In the genomic region with DNA sequence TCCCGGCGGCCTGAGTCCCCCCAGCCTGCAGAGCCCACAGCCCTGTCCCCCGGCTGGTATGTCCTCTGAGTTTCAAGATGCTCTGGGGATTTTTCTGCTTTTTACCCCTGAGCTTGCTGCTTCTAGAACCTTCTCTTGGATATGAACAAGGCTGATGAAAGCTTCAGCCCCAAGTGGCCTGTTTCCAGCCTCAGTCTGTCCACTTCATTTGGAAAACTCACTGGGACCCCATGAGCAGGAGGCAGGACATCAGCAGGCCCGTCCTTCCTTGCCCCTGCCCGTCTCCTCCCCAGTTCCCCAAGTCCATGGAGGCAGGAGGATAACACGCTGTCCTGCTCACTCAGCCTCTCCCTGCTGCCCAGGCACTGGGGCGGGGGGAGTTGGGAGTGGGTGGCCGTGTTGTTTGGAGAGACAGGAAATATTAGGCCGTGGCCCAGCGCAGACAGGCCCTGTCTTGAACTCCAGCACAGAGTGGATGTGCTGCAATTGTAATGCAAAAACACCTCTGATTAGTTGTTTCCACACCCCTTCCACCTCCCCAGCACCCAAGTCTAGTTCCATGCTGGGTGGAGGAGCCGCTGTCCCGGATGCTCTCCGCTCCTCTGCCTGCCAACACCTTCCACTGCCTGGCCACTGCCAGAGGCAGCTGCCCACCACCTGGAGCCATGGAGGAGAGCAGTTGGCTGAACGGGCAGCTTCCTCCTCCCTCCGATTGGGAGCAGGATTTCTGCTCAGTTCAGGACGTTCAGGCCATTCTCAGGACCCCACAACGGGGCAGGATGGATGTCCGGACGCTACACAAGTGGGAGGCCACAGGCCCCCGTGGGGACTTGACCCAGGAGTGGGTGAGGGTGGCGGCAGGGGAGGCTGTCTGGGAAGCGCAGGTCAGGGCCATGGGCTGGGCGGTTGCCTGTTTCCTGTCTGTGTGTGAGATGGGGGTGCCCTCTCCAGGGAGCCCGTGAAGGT, we compare ENCODE assay signal across 8 cellular contexts.
A peak's percentile ranks its signal among the peaks of the same experiment; 100 is the strongest.
DNase-seq lines count a peak whose midpoint lies in the region; ATAC-seq, FAIRE-seq and TF ChIP-seq lines count a peak whose summit lies in the region.

No MANE protein-coding gene starts in this region.

- no peak overlapping the region for H3K56ac ChIP-seq in H1 (replicated peaks; ENCODE audit: insufficient read length, low read depth, low read length)

- no peak overlapping the region for H4K8ac ChIP-seq in H1 (ENCODE audit: extremely low read depth, insufficient read depth, low read length)

- FAIRE-seq in H1 (lab: Jason Lieb, UNC): no peak

- no peak overlapping the region for H2BK20ac ChIP-seq in H1 (ENCODE audit: low read length)

- TF ChIP-seq EP300 in H1 (IDR thresholded peaks at IDR 0.05; ENCODE audit: borderline replicate concordance in 1 of 2, low read depth in 2 of 2, low read length in 2 of 2): no peak

- no peak for TF ChIP-seq RAD21 in H1 (IDR thresholded peaks at IDR 0.05 in 1 of 2, conservative IDR thresholded peaks at IDR 0.05 in 1 of 2; ENCODE audit: low read depth in 2 of 2, low read length in 2 of 2)

- POLR2A ChIA-PET in H1 (lab: Charles Lee; ENCODE audit: partially characterized antibody): interaction anchor here (1.0 kb wide), 1 partner anchor 40 kb away, joined by 3 read pairs; no protein-coding TSS in a partner anchor

- H2BK15ac ChIP-seq in H1 (ENCODE audit: low read length): peak overlapping the region; percentile 9; the same call in 1 of the 2 replicates

- H3K27me3 ChIP-seq in H1 (replicated peaks in 1 of 4; ENCODE audit: control insufficient read depth in 3 of 4, extremely low read depth in 1 of 4, insufficient read depth in 3 of 4, low read length in 3 of 4): no peaks in the 10 kb centered on the region

- ATAC-seq in stimulated activated naive CD8-positive, alpha-beta T cell treated with anti-CD3 and anti-CD28 coated beads, Interleukin-15, amount 100 ng/mL, for 72 hours: peak; percentile 13
- no peak for ATAC-seq in stimulated activated naive CD8-positive, alpha-beta T cell treated with anti-CD3 and anti-CD28 coated beads, Interleukin-15, Interleukin-2, amounts not matched to agents 100 U/mL and 50 U/mL, for 24 hours
- ATAC-seq in mucosa of descending colon (no peak), HG03460 (IDR thresholded peaks at IDR 0.05; ENCODE audit: unreplicated experiment) (no peak)

- peaks cover 8% of the 10 kb centered on the region; the same call in 1 of the 2 replicates for H3K23me2 ChIP-seq in H1 (ENCODE audit: low read depth, low read length)

- no peaks in the 10 kb centered on the region for H3K36me3 ChIP-seq in H1 (ENCODE audit: control insufficient read depth in 2 of 4, insufficient read depth in 4 of 4, low read length in 3 of 4)
- H3K36me3 ChIP-seq in mucosa of descending colon (ENCODE audit: low read depth): no peaks in the 10 kb centered on the region

- H3K9me3 Mint-ChIP-seq in stimulated activated naive CD8-positive, alpha-beta T cell treated with anti-CD3 and anti-CD28 coated beads, Interleukin-15, amount 100 ng/mL, for 72 hours: no peaks in the 10 kb centered on the region

- peaks cover 0 to 3% of the 10 kb centered on the region in 2 experiments; a peak in 2 of 4 replicates for H3K9me3 ChIP-seq in H1 (ENCODE audit: insufficient read depth in 2 of 2, low read depth in 1 of 2, low read length in 1 of 2)
- no peaks in the 10 kb centered on the region for H3K9me3 ChIP-seq in mucosa of descending colon

- H3K4me3 Mint-ChIP-seq in stimulated activated naive CD8-positive, alpha-beta T cell treated with anti-CD3 and anti-CD28 coated beads, Interleukin-15, amount 100 ng/mL, for 72 hours: no peak overlapping the region

- H3K79me2 ChIP-seq in H1 (ENCODE audit: control insufficient read depth in 1 of 2, insufficient read depth in 2 of 2, low read length in 2 of 2): no peaks in the 10 kb centered on the region

- no peak overlapping the region for H4K5ac ChIP-seq in H1 (ENCODE audit: insufficient read length, low read depth, low read length)

- WGBS in H1 (ENCODE audit: extremely low coverage in 1 of 2, insufficient coverage in 1 of 2, insufficient read length in 1 of 2, insufficient replicate concordance in 2 of 2, low coverage in 1 of 2, low lambda C conversion rate in 2 of 2, missing lambda C conversion rate in 1 of 2), 2 experiments: 77% methylated on average over 21 of the region's 24 CpGs; no CpG with 5 or more reads in 1 of the 2 experiments

- intact Hi-C loops in mucosa of descending colon (cut with DNase I, micrococcal nuclease): no loop called here

- no peak for DNase-seq in stimulated activated naive CD8-positive, alpha-beta T cell treated with anti-CD3 and anti-CD28 coated beads, Interleukin-15, amount 100 ng/mL, for 72 hours
- no peak for DNase-seq in stimulated activated naive CD8-positive, alpha-beta T cell treated with anti-CD3 and anti-CD28 coated beads, Interleukin-15, Interleukin-2, amounts not matched to agents 100 U/mL and 50 U/mL, for 24 hours
- DNase-seq in H1 (ENCODE audit: low read depth in 1 of 2, low spot score in 2 of 2) (peak in 1 of 2 experiments; percentile 52), mucosa of descending colon (peak; percentile 6 to 50 (median 25)), superior temporal gyrus (ENCODE audit: extremely low spot score) (no peak), NCI-H774 (lab: John Stamatoyannopoulos, UW) (no peak), C1 segment of cervical spinal cord (lab: John Stamatoyannopoulos, UW) (no peak)

- TF ChIP-seq CTCF in H1 (IDR thresholded peaks at IDR 0.05; ENCODE audit: control extremely low read depth in 1 of 3, insufficient read depth in 1 of 3, low read depth in 1 of 3, low read length in 3 of 3) (no peak), mucosa of descending colon (IDR thresholded peaks at IDR 0.05) (no peak)

- no peak overlapping the region for H2BK120ac ChIP-seq in H1 (replicated peaks; ENCODE audit: low read depth, low read length)

- CTCF ChIA-PET in H1 (lab: Charles Lee; ENCODE audit: partially characterized antibody): interaction anchor here (0.6 to 10.8 kb wide), 18 partner anchors 17 to 219 kb away, joined by 3 to 182 read pairs (median 4); no protein-coding TSS in a partner anchor

- peak overlapping the region; percentile 85; the same call in 1 of the 2 replicates for H2BK12ac ChIP-seq in H1 (ENCODE audit: low read depth, low read length)

- H4K91ac ChIP-seq in H1 (replicated peaks; ENCODE audit: insufficient read length, low read length): peak overlapping the region; percentile 29

- peaks cover 0 to 38% (median 25%) of the 10 kb centered on the region in 4 experiments; a peak in 6 of 7 replicates for H3K4me1 ChIP-seq in H1 (replicated peaks in 1 of 4; ENCODE audit: control insufficient read depth in 3 of 4, insufficient read depth in 4 of 4, low read length in 3 of 4)
- peaks cover 10% of the 10 kb centered on the region for H3K4me1 ChIP-seq in mucosa of descending colon (ENCODE audit: low read depth)

- no peak overlapping the region for H3K27ac Mint-ChIP-seq in stimulated activated naive CD8-positive, alpha-beta T cell treated with anti-CD3 and anti-CD28 coated beads, Interleukin-15, amount 100 ng/mL, for 72 hours

- H3K9ac ChIP-seq in H1 (replicated peaks in 1 of 4; ENCODE audit: extremely low read depth in 1 of 4, low read depth in 3 of 4, low read length in 3 of 4): no peak overlapping the region

- no peak overlapping the region for H3K27ac ChIP-seq in H1 (ENCODE audit: low read depth, low read length)

- H2AK5ac ChIP-seq in H1 (ENCODE audit: low read depth, low read length): peak overlapping the region; percentile 20; the same call in 1 of the 2 replicates

- no peak overlapping the region for H3K4ac ChIP-seq in H1 (replicated peaks; ENCODE audit: insufficient read length, low read depth, low read length)

- H4K20me1 ChIP-seq in H1 (replicated peaks in 1 of 2; ENCODE audit: control insufficient read depth in 1 of 2, insufficient read depth in 2 of 2, low read length in 2 of 2): peaks cover 2 to 17% of the 10 kb centered on the region in 2 experiments

- H3K4me3 ChIP-seq in H1 (ENCODE audit: extremely low read depth in 1 of 4, insufficient read depth in 2 of 4, low read depth in 3 of 4, low read length in 4 of 4) (no peak overlapping the region), mucosa of descending colon (no peak overlapping the region)

- peaks cover 6% of the 10 kb centered on the region for H3K4me1 Mint-ChIP-seq in stimulated activated naive CD8-positive, alpha-beta T cell treated with anti-CD3 and anti-CD28 coated beads, Interleukin-15, amount 100 ng/mL, for 72 hours

- H3K79me1 ChIP-seq in H1 (ENCODE audit: low read depth, low read length): peaks cover 6% of the 10 kb centered on the region

- no peak overlapping the region for H3K4me2 ChIP-seq in H1 (ENCODE audit: insufficient read depth in 1 of 2, low read depth in 2 of 2, low read length in 2 of 2)

- 0 out of 2 replicates have a peak overlapping the region, but pooled peaks have one; percentile 29 for H3K18ac ChIP-seq in H1 (ENCODE audit: extremely low read depth, low read length)

- TF ChIP-seq POLR2A in H1 (IDR thresholded peaks at IDR 0.05; ENCODE audit: control extremely low read depth in 1 of 2, low read depth in 2 of 2, low read length in 2 of 2): no peak

- H2BK5ac ChIP-seq in H1 (ENCODE audit: low read depth, low read length): peak overlapping the region; percentile 12; the same call in 1 of the 2 replicates

- H3K23ac ChIP-seq in H1 (ENCODE audit: insufficient read length): no peak overlapping the region

- H2AFZ ChIP-seq in H1 (ENCODE audit: low read length): no peak overlapping the region

- no peak overlapping the region for H3K14ac ChIP-seq in H1 (ENCODE audit: insufficient read length)

- H3K27me3 Mint-ChIP-seq in stimulated activated naive CD8-positive, alpha-beta T cell treated with anti-CD3 and anti-CD28 coated beads, Interleukin-15, amount 100 ng/mL, for 72 hours: no peaks in the 10 kb centered on the region

TF ChIP-seq in H1, 55 proteins besides CTCF, POLR2A, EP300 and RAD21:
- no peak for TF ChIP-seq BACH1 (IDR thresholded peaks at IDR 0.05; ENCODE audit: low read length)
- TF ChIP-seq TEAD4 (IDR thresholded peaks at IDR 0.05; ENCODE audit: low read depth, low read length): no peak
- TF ChIP-seq SRF (IDR thresholded peaks at IDR 0.05; ENCODE audit: low read depth, low read length): no peak
- TF ChIP-seq TBP (IDR thresholded peaks at IDR 0.05; ENCODE audit: low read depth, low read length): peak; percentile 69; the same call in 1 of the 2 replicates
- no peak for TF ChIP-seq SP1 (IDR thresholded peaks at IDR 0.05; ENCODE audit: low read depth, low read length)

Comparison
In these comparisons a context has a peak if more than half of its experiments do, and no peak if none do; other contexts are left out.
1. DNase-seq: peak in mucosa of descending colon (3 of 3); none in stimulated activated naive CD8-positive, alpha-beta T cell treated with anti-CD3 and anti-CD28 coated beads, Interleukin-15, amount 100 ng/mL, for 72 hours (0 of 2), stimulated activated naive CD8-positive, alpha-beta T cell treated with anti-CD3 and anti-CD28 coated beads, Interleukin-15, Interleukin-2, amounts not matched to agents 100 U/mL and 50 U/mL, for 24 hours (single experiment), superior temporal gyrus (single experiment), NCI-H774 (single experiment) and C1 segment of cervical spinal cord (0 of 14).